8 cellular contexts compared by ENCODE assay signal in genomic region chr3:48952510-48953118, GRCh38. TPM values are rescaled to one million over a fixed set of nuclear protein-coding genes. Genes with fewer than 3 reads are reported as not detected.
DNase-seq lines count a peak whose midpoint lies in the region; ATAC-seq and TF ChIP-seq lines count a peak whose summit lies in the region.

No MANE protein-coding gene starts in this region.

- no peak overlapping the region for H2AFZ ChIP-seq in H9 (ENCODE audit: low read length)

- H4K5ac ChIP-seq in H9 (ENCODE audit: insufficient read length, low read depth, low read length): no peak overlapping the region

- no peaks in the 10 kb centered on the region for H3K27me3 Mint-ChIP-seq in H9 (ENCODE audit: low read depth)

- no peak overlapping the region for H2BK5ac ChIP-seq in H9 (ENCODE audit: insufficient read length, low read length)

- H3K4ac ChIP-seq in H9 (ENCODE audit: low read depth, low read length): no peak overlapping the region

- H3K56ac ChIP-seq in H9 (ENCODE audit: insufficient read length, low read depth, low read length): no peak overlapping the region

- H3K27me3 ChIP-seq in H9 (ENCODE audit: insufficient read depth, low read length): no peaks in the 10 kb centered on the region

- peaks cover 2% of the 10 kb centered on the region for H3K79me1 ChIP-seq in H9 (ENCODE audit: insufficient read depth, low read depth, low read length, poor library complexity, severe bottlenecking)

- POLR2A ChIA-PET in AG04449 (lab: Yijun Ruan, JAX): no interaction called here

- no peak overlapping the region for H4K8ac ChIP-seq in H9 (replicated peaks; ENCODE audit: insufficient read length, low read depth, low read length)

- H2BK120ac ChIP-seq in H9 (ENCODE audit: low read depth, low read length, poor library complexity, severe bottlenecking): no peak overlapping the region

- H3K9me3 Mint-ChIP-seq in H9: no peaks in the 10 kb centered on the region; a peak in 1 of 5 replicates

- no peaks in the 10 kb centered on the region; the same call in 1 of the 2 replicates for H3K79me2 ChIP-seq in H9 (ENCODE audit: insufficient read depth, low read length)

- no peak overlapping the region for H3K18ac ChIP-seq in H9 (ENCODE audit: insufficient read length, low read depth, low read length)

- H2BK20ac ChIP-seq in H9 (ENCODE audit: low read depth, low read length, poor library complexity, severe bottlenecking): no peak overlapping the region

- no peaks in the 10 kb centered on the region for H3K9me3 ChIP-seq in H9 (ENCODE audit: control insufficient read depth, low read depth, low read length)

- H3K4me1 ChIP-seq in H9 (ENCODE audit: insufficient read depth, low read length): no peaks in the 10 kb centered on the region

- no peaks in the 10 kb centered on the region for H3K23me2 ChIP-seq in H9 (ENCODE audit: insufficient read length, low read depth, low read length, poor library complexity, severe bottlenecking)

- CTCF ChIA-PET in AG04449 (lab: Yijun Ruan, JAX): interaction anchor here (0.6 to 1.7 kb wide), 4 partner anchors 8 to 213 kb away, joined by 3 to 9 read pairs (median 4); no protein-coding TSS in a partner anchor

- DNase-seq in AG04449 (ENCODE audit: low read depth, low spot score) (no peak), H9 (peak; percentile 74), epithelial cell of esophagus (ENCODE audit: low read depth) (peak; percentile 46), pons (ENCODE audit: low spot score) (peak; percentile 51), DMS 273 (lab: John Stamatoyannopoulos, UW; ENCODE audit: unreplicated experiment) (no peak)
- peak; percentile 43 to 57 for DNase-seq in activated CD4-positive, alpha-beta T cell treated with anti-CD3 and anti-CD28 coated beads for 4 hours

- H3K4me3 Mint-ChIP-seq in H9: no peak overlapping the region

- no peak overlapping the region for H4K91ac ChIP-seq in H9 (ENCODE audit: insufficient read length, low read depth, low read length)

- no peak overlapping the region for H2BK15ac ChIP-seq in H9 (ENCODE audit: low read depth, low read length)

- H3K36me3 Mint-ChIP-seq in H9 (ENCODE audit: insufficient read depth in 1 of 3, low read depth in 3 of 3): peaks cover 6 to 31% (median 11%) of the 10 kb centered on the region in 3 experiments; a peak in 6 of 7 replicates

- H3T11ph ChIP-seq in H9 (ENCODE audit: low read length): no peak overlapping the region

- no peak overlapping the region for H3K4me2 ChIP-seq in H9 (ENCODE audit: insufficient read depth, insufficient read length, low read length)

- no peaks in the 10 kb centered on the region for H4K20me1 ChIP-seq in H9 (ENCODE audit: control insufficient read depth, insufficient read depth, insufficient read length)

- H2AK5ac ChIP-seq in H9 (ENCODE audit: insufficient read length, low read length): no peak overlapping the region

- WGBS in H9 (ENCODE audit: extremely low coverage, insufficient read length, low lambda C conversion rate): no CpG with 5 or more reads among the region's 8 CpGs

- peak overlapping the region in 1 of 3 experiments; percentile 2; a peak in 2 of 7 replicates for H3K27ac Mint-ChIP-seq in H9

- H3K23ac ChIP-seq in H9 (ENCODE audit: insufficient read length, low read depth, low read length): no peak overlapping the region

- H3K4me3 ChIP-seq in AG04449 (ENCODE audit: low read depth, low read length) (no peak overlapping the region), epithelial cell of esophagus (ENCODE audit: low read length) (no peak overlapping the region)

- TF ChIP-seq CTCF in AG04449 (IDR thresholded peaks at IDR 0.05; ENCODE audit: insufficient read depth, low read length, missing control alignments) (peak; percentile 25), H9 (conservative IDR thresholded peaks at IDR 0.05) (peak; percentile 78), epithelial cell of esophagus (IDR thresholded peaks at IDR 0.05; ENCODE audit: insufficient read depth, low read depth, low read length, missing control alignments) (peak; percentile 38)

- no peak overlapping the region for H3K27ac ChIP-seq in H9 (ENCODE audit: insufficient read length, low read depth, low read length)

- no peak overlapping the region for H3K14ac ChIP-seq in H9 (ENCODE audit: insufficient read depth, low read length)

- H3K4me1 Mint-ChIP-seq in H9: peaks cover 13 to 15% of the 10 kb centered on the region in 2 experiments; a peak in 3 of 4 replicates

- no peak overlapping the region for H3K9ac ChIP-seq in H9 (ENCODE audit: extremely low read depth, insufficient read length, low read length)

- no peak overlapping the region for H2BK12ac ChIP-seq in H9 (ENCODE audit: insufficient read length, low read depth, low read length)

- ATAC-seq in GM21526 (IDR thresholded peaks at IDR 0.05; ENCODE audit: low FRiP score, unreplicated experiment) (no peak), HG02588 (IDR thresholded peaks at IDR 0.05; ENCODE audit: unreplicated experiment) (no peak)

RNA-seq across cellular contexts. Expression of gene ARIH2, which starts 34.0 kb away (rescaled TPM):
- total RNA-seq in H9 (2021): 114 and 122 TPM in 2 replicates

RNA-seq across cellular contexts. Expression of gene P4HTM, which starts 37.4 kb away (rescaled TPM):
- total RNA-seq in H9 (2021): 34.5 and 36.0 TPM in 2 replicates

RNA-seq across cellular contexts. Expression of gene SLC25A20, which starts 53.9 kb away (rescaled TPM):
- total RNA-seq in H9 (2021): 6.2 and 7.4 TPM in 2 replicates

RNA-seq across cellular contexts. Expression of gene WDR6, which starts 54.6 kb away (rescaled TPM):
- 282 and 298 TPM in 2 replicates for total RNA-seq in H9 (2021)

Comparison
In these comparisons a context has a peak if more than half of its experiments do, and no peak if none do; other contexts are left out.
1. DNase-seq: peak in H9 (single experiment), activated CD4-positive, alpha-beta T cell treated with anti-CD3 and anti-CD28 coated beads for 4 hours (2 of 2), epithelial cell of esophagus (single experiment) and pons (single experiment); none in AG04449 (single experiment) and DMS 273 (single experiment).
2. CTCF ChIP-seq: peak in every context shown above with its lines; median percentile 78 in H9; 38 in epithelial cell of esophagus; 25 in AG04449.